1 cellular context compared by ENCODE assay signal in genomic region chr4:22389240-22389871, GRCh38.
TF ChIP-seq lines count a peak whose summit lies in the region.

No MANE protein-coding gene starts in this region.

TF ChIP-seq in GM23338, 12 proteins besides CTCF, POLR2A, EP300 and RAD21 (continued from another document):
- no peak for TF ChIP-seq ZNF462 (CRISPR knock-in tag; IDR thresholded peaks at IDR 0.05)
- no peak for TF ChIP-seq ZNF114 (CRISPR knock-in tag; IDR thresholded peaks at IDR 0.05)
- TF ChIP-seq STAT1 (IDR thresholded peaks at IDR 0.05; ENCODE audit: unreplicated experiment), result no peak
- TF ChIP-seq REST (IDR thresholded peaks at IDR 0.05; ENCODE audit: unreplicated experiment), result no peak
- TF ChIP-seq ZNF331 (CRISPR knock-in tag; IDR thresholded peaks at IDR 0.05; ENCODE audit: low read depth), result no peak
